In the genomic region with DNA sequence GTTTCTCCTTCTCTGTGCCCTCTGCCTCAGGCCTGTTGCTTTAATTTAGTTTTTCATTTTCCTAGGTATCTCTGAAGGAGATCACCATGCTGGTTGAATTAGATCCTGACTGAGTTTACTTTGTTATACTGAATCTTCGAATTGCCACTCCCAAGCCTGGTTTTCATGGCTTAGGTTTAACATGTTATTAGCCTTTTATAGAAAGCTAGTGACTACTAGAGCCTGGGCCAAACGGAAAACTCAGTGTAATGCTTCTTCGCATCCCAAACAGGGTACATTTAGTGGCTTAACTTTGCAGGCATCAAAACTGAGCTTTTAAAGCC, we compare ENCODE assay signal across 8 cellular contexts. TPM values are rescaled to one million over a fixed set of nuclear protein-coding genes. Genes with fewer than 3 reads are reported as not detected.
A peak's percentile ranks its signal among the peaks of the same experiment; 100 is the strongest.
DNase-seq lines count a peak whose midpoint lies in the region; ATAC-seq and TF ChIP-seq lines count a peak whose summit lies in the region.

No MANE protein-coding gene starts in this region.

- H3K27me3 ChIP-seq in DOHH2 (ENCODE audit: control insufficient read depth, low read length) (no peaks in the 10 kb centered on the region), Panc1 (ENCODE audit: control insufficient read depth, insufficient read depth, low read length) (no peaks in the 10 kb centered on the region), esophagus muscularis mucosa (no peaks in the 10 kb centered on the region), prostate gland (replicated peaks; ENCODE audit: insufficient read depth) (no peaks in the 10 kb centered on the region)

- H3K36me3 ChIP-seq in DOHH2 (ENCODE audit: control insufficient read depth, low read length) (peaks cover 58% of the 10 kb centered on the region), Panc1 (ENCODE audit: control insufficient read depth, insufficient read depth, low read length) (peaks cover 5% of the 10 kb centered on the region), esophagus muscularis mucosa (no peaks in the 10 kb centered on the region), prostate gland (no peaks in the 10 kb centered on the region)

- no peak for DNase-seq in Panc1 (ENCODE audit: low read depth, low spot score)
- DNase-seq in esophagus muscularis mucosa (ENCODE audit: extremely low spot score), result no peak
- no peak for DNase-seq in prostate gland (ENCODE audit: low spot score)
- no peak for DNase-seq in activated CD8-positive, alpha-beta memory T cell treated with anti-CD3 and anti-CD28 coated beads, Interleukin-2, amount 50 U/mL, for 4 hours

- H4K20me1 ChIP-seq in DOHH2 (ENCODE audit: control insufficient read depth, insufficient read depth, low read depth, low read length), result peaks cover 37% of the 10 kb centered on the region

- H3K4me1 ChIP-seq in DOHH2 (ENCODE audit: control insufficient read depth, low read length) (peaks cover 59% of the 10 kb centered on the region), Panc1 (ENCODE audit: control insufficient read depth, insufficient read depth, low read length) (peaks cover 16% of the 10 kb centered on the region), esophagus muscularis mucosa (peaks cover 33 to 71% (median 67%) of the 10 kb centered on the region in 4 donors), prostate gland (replicated peaks) (peaks cover 8% of the 10 kb centered on the region)

- H3K4me3 ChIP-seq in DOHH2 (ENCODE audit: low read length) (peak overlapping the region; percentile 99), Panc1 (ENCODE audit: low read depth in 2 of 2, low read length in 2 of 2) (peak overlapping the region; percentile 80 to 89), esophagus muscularis mucosa (peak overlapping the region; percentile 69 to 100 (median 82)), prostate gland (peak overlapping the region; percentile 90 to 93)

- WGBS in esophagus muscularis mucosa, result 22% methylated on average over 3 of the region's 3 CpGs
- WGBS in prostate gland, result 37% methylated on average over 3 of the region's 3 CpGs

- no peaks in the 10 kb centered on the region for H3F3A ChIP-seq in DOHH2 (ENCODE audit: control insufficient read depth, insufficient read depth)

- POLR2A ChIA-PET in Panc1 (lab: Charles Lee), result interaction anchor here (0.5 kb wide), 1 partner anchor 37 kb away, joined by 3 read pairs; no protein-coding TSS in a partner anchor

- CTCF ChIA-PET in Panc1 (lab: Charles Lee), result interaction anchor here (0.8 kb wide), 1 partner anchor 35 kb away, joined by 3 read pairs; no protein-coding TSS in a partner anchor

- no peak for TF ChIP-seq CTCF in DOHH2 (IDR thresholded peaks at IDR 0.05; ENCODE audit: low read depth, low read length, poor library complexity, severe bottlenecking)
- no peak for TF ChIP-seq CTCF in Panc1 (IDR thresholded peaks at IDR 0.05)
- TF ChIP-seq CTCF in esophagus muscularis mucosa (IDR thresholded peaks at IDR 0.05), result no peak
- no peak for TF ChIP-seq CTCF in prostate gland (IDR thresholded peaks at IDR 0.05)

- ATAC-seq in Panc1 (no peak), GM21447 (IDR thresholded peaks at IDR 0.05; ENCODE audit: unreplicated experiment) (no peak), HG03457 (IDR thresholded peaks at IDR 0.05; ENCODE audit: unreplicated experiment) (no peak), HG03520 (IDR thresholded peaks at IDR 0.05; ENCODE audit: unreplicated experiment) (no peak)

- peaks cover 90% of the 10 kb centered on the region for H3K79me2 ChIP-seq in DOHH2 (ENCODE audit: control insufficient read depth, low read length)

- no peak for TF ChIP-seq POLR2A in esophagus muscularis mucosa (IDR thresholded peaks at IDR 0.05; ENCODE audit: low read depth)
- TF ChIP-seq POLR2A in prostate gland (IDR thresholded peaks at IDR 0.05), result no peak

- no peaks in the 10 kb centered on the region for H3K9me2 ChIP-seq in DOHH2 (replicated peaks; ENCODE audit: control insufficient read depth, low read length)

- BruUV-seq in Panc1 (replicated peaks; lab: Mats Ljungman, UMichigan), result no TSS peak

- no peaks in the 10 kb centered on the region for H3K9me3 ChIP-seq in DOHH2 (ENCODE audit: control insufficient read depth, insufficient read depth, low read length)
- no peaks in the 10 kb centered on the region for H3K9me3 ChIP-seq in Panc1 (ENCODE audit: control insufficient read depth, insufficient read depth, low read depth, low read length)
- H3K9me3 ChIP-seq in esophagus muscularis mucosa, result no peaks in the 10 kb centered on the region
- H3K9me3 ChIP-seq in prostate gland, result no peaks in the 10 kb centered on the region

- H3K4me2 ChIP-seq in DOHH2 (ENCODE audit: low read length), result peak overlapping the region; percentile 88

- intact Hi-C loops in Panc1 (cut with micrococcal nuclease; ENCODE audit: unreplicated experiment), result no loop called here
- intact Hi-C loops in esophagus muscularis mucosa (cut with DNase I), result no loop called here
- intact Hi-C loops in prostate gland (cut with DNase I), result no loop called here

- in situ Hi-C loops in Panc1 (cut with HindIII; ENCODE audit: low pct_unique_long_range_greater_than_20kb, low sequenced_read_pairs), result no loop called here

- H3K27ac ChIP-seq in DOHH2 (ENCODE audit: low read depth, low read length) (no peak overlapping the region), Panc1 (ENCODE audit: low read length) (peak overlapping the region; percentile 71), esophagus muscularis mucosa (replicated peaks in 1 of 4) (peak overlapping the region; percentile 45 to 97 (median 73)), prostate gland (peak overlapping the region; percentile 16 to 32)

- no peak for TF ChIP-seq EP300 in esophagus muscularis mucosa (IDR thresholded peaks at IDR 0.05)

RNA-seq across cellular contexts. Expression of a gene that starts 3.6 kb away (rescaled TPM):
- total RNA-seq in Panc1 (2021; ENCODE audit: unreplicated experiment) (59.4 TPM), esophagus muscularis mucosa (10 to 100 TPM; 34.9 to 56.2 (median 47.9) TPM), prostate gland (10 to 100 TPM; 41.6 to 72.0 TPM)
- polyA plus RNA-seq in Panc1 (2012; ENCODE audit: insufficient read length), result 24.6 TPM

RNA-seq across cellular contexts. Expression of a gene that starts 46.2 kb away (rescaled TPM):
- 2.7 TPM for total RNA-seq in Panc1 (2021; ENCODE audit: unreplicated experiment)
- polyA plus RNA-seq in Panc1 (2012; ENCODE audit: insufficient read length), result 3.0 TPM
- 1 to 10 TPM in 3 of 4 donors, under 1 TPM in 1; 0.92 to 1.7 (median 1.4) TPM for total RNA-seq in esophagus muscularis mucosa
- 1 to 10 TPM; 1.4 to 1.8 TPM for total RNA-seq in prostate gland
